Comparison of ENCODE assay signal across 22 cellular contexts in genomic region chr5:53055359-53055758, GRCh38. TPM values are rescaled to one million over a fixed set of nuclear protein-coding genes. Genes with fewer than 3 reads are reported as not detected.
DNase-seq lines count a peak whose midpoint lies in the region; ATAC-seq, FAIRE-seq and TF ChIP-seq lines count a peak whose summit lies in the region.
"Had no signal": no experiment of that assay in that cellular context is flagged by ENCODE, and none has a peak within 500 bp of the region (broad histone marks: within the 10 kb centered on the region; RNA-seq: fewer than 3 reads in every experiment).

No MANE protein-coding gene starts in this region.

- no TSS peak for BruUV-seq in HepG2 (replicated peaks; lab: Mats Ljungman, UMichigan)
- BruUV-seq in K562 (replicated peaks; lab: Mats Ljungman, UMichigan), result no TSS peak

- TF ChIP-seq RAD21 in HepG2 (CRISPR knock-in tag; IDR thresholded peaks at IDR 0.05) (no peak), K562 (CRISPR knock-in tag; conservative IDR thresholded peaks at IDR 0.05 in 1 of 2, IDR thresholded peaks at IDR 0.05 in 1 of 2) (no peak)

- H3K27ac ChIP-seq in HepG2 (ENCODE audit: extremely low read length, insufficient read depth, low read length), result no peak overlapping the region
- H3K27ac ChIP-seq in right lobe of liver, result no peak overlapping the region
- H3K27ac ChIP-seq in K562 (ENCODE audit: extremely low read depth, low read depth, low read length), result no peak overlapping the region
- no peak overlapping the region for H3K27ac ChIP-seq in small intestine (ENCODE audit: low read depth in 1 of 2, low read length in 1 of 2)
- H3K27ac ChIP-seq: BLaER1 treated with 17β-estradiol and CSF1 and Interleukin-3, amounts not matched to agents 10 nM and 100 nM; C4-2B had no signal

- FAIRE-seq in HepG2 (lab: Jason Lieb, UNC), result no peak
- FAIRE-seq in HTR-8/SVneo (lab: Jason Lieb, UNC), result peak; percentile 20
- FAIRE-seq in K562 (lab: Jason Lieb, UNC), result no peak
- no peak for FAIRE-seq in small intestine (lab: Jason Lieb, UNC)
- FAIRE-seq: A204.1, D721Med, G401.6, GM12891, GM19239 had no signal

- DNase-seq in HepG2 (ENCODE audit: low spot score) (no peak), right lobe of liver (no peak), HTR-8/SVneo (ENCODE audit: insufficient read length, low spot score) (no peak), K562 (ENCODE audit: extremely low read depth in 1 of 4, low spot score in 3 of 4) (no peak), small intestine (no peak)
- DNase-seq in central memory CD4-positive, alpha-beta T cell, result no peak
- DNase-seq: 8988T; AML-193; Caco-2; Calu3; CD4-positive, alpha-beta T cell; CD8-positive, alpha-beta T cell; DMS79 treated with DMSO at 0.1 percent for 48 hours; GF-D8 had no signal

- H3K79me2 ChIP-seq in HepG2 (ENCODE audit: insufficient read depth, low read length), result no peaks in the 10 kb centered on the region
- no peaks in the 10 kb centered on the region for H3K79me2 ChIP-seq in K562 (ENCODE audit: control insufficient read depth, insufficient read depth, low read length)

- TF ChIP-seq POLR2A in HepG2 (IDR thresholded peaks at IDR 0.05; ENCODE audit: insufficient read depth in 1 of 2, low read depth in 2 of 2, low read length in 2 of 2) (no peak), right lobe of liver (IDR thresholded peaks at IDR 0.05) (no peak), K562 (conservative IDR thresholded peaks at IDR 0.05) (no peak)

- H3K27me3 ChIP-seq in HepG2 (ENCODE audit: control insufficient read depth in 1 of 2, insufficient read depth in 2 of 2, low read length in 2 of 2), result no peaks in the 10 kb centered on the region
- H3K27me3 ChIP-seq in right lobe of liver, result no peaks in the 10 kb centered on the region
- H3K27me3 ChIP-seq in K562 (ENCODE audit: control insufficient read depth in 2 of 2, insufficient read depth in 2 of 2, low read length in 2 of 2), result no peaks in the 10 kb centered on the region; a peak in 2 of 5 replicates
- H3K27me3 ChIP-seq in small intestine (ENCODE audit: control insufficient read depth in 2 of 2, insufficient read depth in 2 of 2, low read length in 2 of 2), result no peaks in the 10 kb centered on the region
- H3K27me3 ChIP-seq: BLaER1 treated with 17β-estradiol and CSF1 and Interleukin-3, amounts not matched to agents 10 nM and 100 nM had no signal

- intact Hi-C loops in HepG2 (cut with micrococcal nuclease; ENCODE audit: unreplicated experiment) (no loop called here), right lobe of liver (cut with DNase I) (no loop called here), K562 (cut with micrococcal nuclease) (no loop called here)

- H3K9me1 ChIP-seq in K562 (ENCODE audit: control insufficient read depth, insufficient read depth, low read length), result no peaks in the 10 kb centered on the region

- H3K4me3 ChIP-seq in HepG2 (replicated peaks in 1 of 3; ENCODE audit: insufficient read depth in 1 of 3, low read depth in 2 of 3, low read length in 3 of 3) (no peak overlapping the region), right lobe of liver (no peak overlapping the region), K562 (no peak overlapping the region), small intestine (ENCODE audit: low read depth in 1 of 2, low read length in 2 of 2) (no peak overlapping the region)
- H3K4me3 ChIP-seq: BLaER1 treated with 17β-estradiol and CSF1 and Interleukin-3, amounts not matched to agents 10 nM and 100 nM had no signal

- in situ Hi-C loops in HepG2 (cut with HindIII; ENCODE audit: extremely low pct_ligation_motif_present, low pct_unique_long_range_greater_than_20kb), result no loop called here
- in situ Hi-C loops in K562 (cut with MboI), result no loop called here

- POLR2A ChIA-PET in HepG2 (lab: Yijun Ruan, JAX), result no interaction called here
- POLR2A ChIA-PET in K562 (lab: Yijun Ruan, JAX), result interaction anchor here (0.6 kb wide), 1 partner anchor 27 kb away, joined by 3 read pairs; no protein-coding TSS in a partner anchor

- ATAC-seq in HepG2 (no peak), right lobe of liver (no peak), K562 (no peak), HG02885 (IDR thresholded peaks at IDR 0.05; ENCODE audit: poor library complexity, unreplicated experiment) (no peak)
- ATAC-seq: CD8-positive, alpha-beta T cell had no signal

- 79% methylated on average over 5 of the region's 5 CpGs for WGBS in HepG2 (ENCODE audit: low lambda C conversion rate)
- 71% methylated on average over 5 of the region's 5 CpGs for WGBS in right lobe of liver (ENCODE audit: insufficient coverage, low coverage, low lambda C conversion rate, missing lambda C conversion rate)
- WGBS in K562 (ENCODE audit: insufficient coverage, low coverage, missing lambda C conversion rate), result 1% methylated on average over 5 of the region's 5 CpGs
- 80 to 87% (median 86%) methylated on average over 5 of the region's 5 CpGs for WGBS in small intestine, 3 donors

- TF ChIP-seq CTCF in HepG2 (CRISPR knock-in tag; IDR thresholded peaks at IDR 0.05), result no peak
- no peak for TF ChIP-seq CTCF in right lobe of liver (IDR thresholded peaks at IDR 0.05)
- TF ChIP-seq CTCF in K562 (IDR thresholded peaks at IDR 0.05 in 2 of 3, conservative IDR thresholded peaks at IDR 0.05 in 1 of 3; ENCODE audit: insufficient read depth in 2 of 3, low read depth in 1 of 3, low read length in 3 of 3), result no peak

- H3K9ac ChIP-seq in HepG2 (ENCODE audit: insufficient read depth, low read depth, low read length) (no peak overlapping the region), K562 (ENCODE audit: insufficient read depth in 1 of 2, low read depth in 2 of 2, low read length in 2 of 2) (no peak overlapping the region)
- H3K9ac ChIP-seq: BLaER1 treated with 17β-estradiol and CSF1 and Interleukin-3, amounts not matched to agents 10 nM and 100 nM had no signal

- no peak overlapping the region for H2AFZ ChIP-seq in HepG2 (ENCODE audit: low read length)
- no peak overlapping the region for H2AFZ ChIP-seq in K562 (ENCODE audit: low read depth, low read length)

- 0 out of 2 replicates have a peak, but pooled peaks cover 3% of the 10 kb centered on the region for H4K20me1 ChIP-seq in HepG2 (ENCODE audit: insufficient read depth, low read length)
- H4K20me1 ChIP-seq in K562 (replicated peaks; ENCODE audit: control insufficient read depth, insufficient read depth, low read length), result no peaks in the 10 kb centered on the region
- H4K20me1 ChIP-seq: BLaER1 treated with 17β-estradiol and CSF1 and Interleukin-3, amounts not matched to agents 10 nM and 100 nM had no signal

- H3K4me1 ChIP-seq in HepG2 (ENCODE audit: insufficient read depth, low read length), result no peaks in the 10 kb centered on the region
- no peaks in the 10 kb centered on the region for H3K4me1 ChIP-seq in right lobe of liver
- H3K4me1 ChIP-seq in K562 (replicated peaks in 1 of 2; ENCODE audit: control insufficient read depth in 2 of 2, insufficient read depth in 2 of 2, low read length in 2 of 2), result no peaks in the 10 kb centered on the region
- H3K4me1 ChIP-seq in small intestine (ENCODE audit: control insufficient read depth in 2 of 2, insufficient read depth in 1 of 2, low read depth in 1 of 2, low read length in 1 of 2), result no peaks in the 10 kb centered on the region
- H3K4me1 ChIP-seq: Caco-2 had no signal

- TF ChIP-seq EP300 in HepG2 (IDR thresholded peaks at IDR 0.05; ENCODE audit: low read depth in 2 of 2, low read length in 2 of 2), result no peak
- no peak for TF ChIP-seq EP300 in HepG2 (CRISPR knock-in tag; IDR thresholded peaks at IDR 0.05; ENCODE audit: borderline replicate concordance)
- no peak for TF ChIP-seq EP300 in K562 (IDR thresholded peaks at IDR 0.05; ENCODE audit: low read length)

- H3K36me3 ChIP-seq in HepG2 (replicated peaks in 1 of 2; ENCODE audit: control insufficient read depth in 1 of 2, insufficient read depth in 2 of 2, low read length in 2 of 2), result peaks cover 25 to 81% of the 10 kb centered on the region in 2 experiments
- H3K36me3 ChIP-seq in right lobe of liver, result no peaks in the 10 kb centered on the region
- no peaks in the 10 kb centered on the region for H3K36me3 ChIP-seq in K562 (ENCODE audit: control insufficient read depth, insufficient read depth, low read length)
- H3K36me3 ChIP-seq in small intestine (ENCODE audit: control insufficient read depth in 2 of 2, insufficient read depth in 2 of 2, low read length in 2 of 2), result peaks cover 2 to 16% of the 10 kb centered on the region in 2 donors

- no peaks in the 10 kb centered on the region for H3K9me3 ChIP-seq in HepG2 (ENCODE audit: low read length)
- H3K9me3 ChIP-seq in right lobe of liver, result no peaks in the 10 kb centered on the region
- H3K9me3 ChIP-seq in K562 (replicated peaks; ENCODE audit: control insufficient read depth, insufficient read depth, low read depth, low read length), result no peaks in the 10 kb centered on the region
- no peaks in the 10 kb centered on the region for H3K9me3 ChIP-seq in small intestine (ENCODE audit: control insufficient read depth, low read depth)
- H3K9me3 ChIP-seq: BLaER1 treated with 17β-estradiol and CSF1 and Interleukin-3, amounts not matched to agents 10 nM and 100 nM; Caco-2 had no signal

- CTCF ChIA-PET in HepG2 (lab: Yijun Ruan, JAX; ENCODE audit: low intra/inter-chr PET ratio, low total read pairs), result no interaction called here
- CTCF ChIA-PET in K562 (lab: Yijun Ruan, JAX; ENCODE audit: low intra/inter-chr PET ratio), result no interaction called here

- no peak overlapping the region for H3K4me2 ChIP-seq in HepG2 (ENCODE audit: low read depth, low read length)
- no peak overlapping the region for H3K4me2 ChIP-seq in K562 (ENCODE audit: insufficient read depth, low read length)

RNA-seq across cellular contexts. Expression of gene MOCS2, which starts 54.2 kb away (rescaled TPM):
- total RNA-seq in HepG2 (2016; rRNA removed; fragmentation: Illumina TruSeq; extraction: Trizol) (41.9 and 53.5 TPM in 2 replicates), right lobe of liver (10 to 100 TPM; 34.8 to 65.0 (median 44.6) TPM), K562 (2014; rRNA removed) (32.7 and 33.0 TPM in 2 replicates), K562 (2014; rRNA removed; fragmentation: Illumina TruSeq; extraction: Trizol) (51.8 and 57.5 TPM in 2 replicates), K562 (2015; rRNA removed; fragmentation: Illumina TruSeq; extraction: Trizol) (39.1 and 43.8 TPM in 2 replicates), K562 (2021) (34.0 and 36.9 TPM in 2 replicates)
- total RNA-seq in HepG2 (2016; cell fraction: cytosol; rRNA removed; fragmentation: Illumina TruSeq; extraction: Trizol; ENCODE audit: low read depth), result 13.8 and 14.3 TPM in 2 replicates
- total RNA-seq in HepG2 (2016; cell fraction: insoluble cytoplasmic fraction; rRNA removed; fragmentation: Illumina TruSeq; extraction: Trizol), result 37.8 and 54.2 TPM in 2 replicates
- total RNA-seq in HepG2 (2016; cell fraction: membrane; rRNA removed; fragmentation: Illumina TruSeq; extraction: Trizol), result 36.0 and 36.2 TPM in 2 replicates
- total RNA-seq in HepG2 (2016; cell fraction: nucleus; rRNA removed; fragmentation: Illumina TruSeq; extraction: Trizol), result 20.8 and 22.3 TPM in 2 replicates
- polyA plus RNA-seq in HepG2 (2011; rRNA removed) (13.3 and 19.2 TPM in 2 replicates), K562 (2011; rRNA removed) (41.1 and 48.4 TPM in 2 replicates), K562 (2014; fragmentation: Illumina TruSeq; extraction: Trizol) (48.3 and 63.2 TPM in 2 replicates), K562 (2014; fragmentation: Nextera tagmentation; extraction: Ambion mirVana) (10 to 100 TPM; 67.6 to 74.5 TPM), K562 (2014; rRNA removed) (42.6 and 43.5 TPM in 2 replicates), small intestine (100 to 1,000 TPM in 1 of 3 donors, 10 to 100 TPM in 2; 46.9 to 114 (median 84.8) TPM)
- polyA plus RNA-seq in HepG2 (2011; cell fraction: cytosol; rRNA removed), result 9.1 and 14.4 TPM in 2 replicates
- polyA plus RNA-seq in HepG2 (2011; cell fraction: nucleus; rRNA removed), result 6.2 and 10.1 TPM in 2 replicates
- polyA plus RNA-seq in HepG2 (2012), result 24.2 and 29.8 TPM in 2 replicates
- 20.1 and 24.5 TPM in 2 replicates for polyA plus RNA-seq in HepG2 (2016; cell fraction: cytosol; fragmentation: Illumina TruSeq; extraction: Trizol; ENCODE audit: low read depth)
- polyA plus RNA-seq in HepG2 (2016; cell fraction: insoluble cytoplasmic fraction; fragmentation: Illumina TruSeq; extraction: Trizol; ENCODE audit: low read depth), result 67.1 and 69.6 TPM in 2 replicates
- polyA plus RNA-seq in HepG2 (2016; cell fraction: membrane; fragmentation: Illumina TruSeq; extraction: Trizol; ENCODE audit: low read depth), result 45.5 and 45.8 TPM in 2 replicates
- 32.3 and 36.1 TPM in 2 replicates for polyA plus RNA-seq in HepG2 (2016; cell fraction: nucleus; fragmentation: Illumina TruSeq; extraction: Trizol; ENCODE audit: insufficient read depth, low read depth)
- polyA minus RNA-seq in HepG2 (2011; rRNA and poly(A)+ RNA removed; ENCODE audit: low replicate concordance), result 3.1 and 8.6 TPM in 2 replicates
- polyA minus RNA-seq in HepG2 (2011; cell fraction: cytosol; rRNA and poly(A)+ RNA removed), result 7.5 and 9.3 TPM in 2 replicates
- 16.4 and 23.2 TPM in 2 replicates for polyA minus RNA-seq in HepG2 (2011; cell fraction: nucleus; rRNA and poly(A)+ RNA removed)
- total RNA-seq in K562 (2011; cell fraction: chromatin; rRNA removed; ENCODE audit: low replicate concordance), result 5.1 and 18.0 TPM in 2 replicates
- 3.4 and 4.5 TPM in 2 replicates for total RNA-seq in K562 (2011; cell fraction: nucleolus; rRNA removed)
- total RNA-seq in K562 (2011; cell fraction: nucleoplasm; rRNA removed), result 11.1 and 18.9 TPM in 2 replicates
- polyA plus RNA-seq in K562 (2011; cell fraction: cytosol; rRNA removed), result 8.9 and 17.6 TPM in 2 replicates
- 6.9 and 13.8 TPM in 2 replicates for polyA plus RNA-seq in K562 (2011; cell fraction: nucleus; rRNA removed)
- 29.9 and 41.6 TPM in 2 replicates for polyA plus RNA-seq in K562 (2012)
- 35.2 and 36.1 TPM in 2 replicates for polyA minus RNA-seq in K562 (2011; rRNA and poly(A)+ RNA removed)
- polyA minus RNA-seq in K562 (2011; cell fraction: cytosol; rRNA and poly(A)+ RNA removed), result 10.5 and 12.0 TPM in 2 replicates
- polyA minus RNA-seq in K562 (2011; cell fraction: nucleus; rRNA and poly(A)+ RNA removed), result 10.6 and 19.3 TPM in 2 replicates

Comparison
In these comparisons a context has a peak if more than half of its experiments do, and no peak if none do; other contexts are left out.
1. Of the 241 proteins assayed by ChIP-seq in both HepG2 and K562: peak only in HepG2: none; only in K562: MAFG; in both: MAFF and MAFK; in neither: 238.